In genomic region chr1:9653195-9653782, GRCh38 we compare ENCODE assay signal across 8 cellular contexts. TPM values are rescaled to one million over a fixed set of nuclear protein-coding genes. Genes with fewer than 3 reads are reported as not detected.
DNase-seq lines count a peak whose midpoint lies in the region; ATAC-seq lines count a peak whose summit lies in the region.

No MANE protein-coding gene starts in this region.

- H3K27ac ChIP-seq in BLaER1, result peak overlapping the region; percentile 98

- peaks cover 35% of the 10 kb centered on the region for H3K36me3 Mint-ChIP-seq in activated T-helper 1 cell treated with anti-CD3 and anti-CD28 coated beads, Interleukin-12 subunit alpha, Interleukin-12 subunit beta, Interleukin-2, Interleukin-4 antibody, amounts not matched to agents 30 ng/mL and 10 ng/mL and 1 ng/mL, durations not matched to agents 14 hours and 24 hours and 36 hours (ENCODE audit: low read depth)

- H3K36me3 ChIP-seq in BLaER1, result no peaks in the 10 kb centered on the region

- H3K4me1 ChIP-seq in BLaER1, result peaks cover 75% of the 10 kb centered on the region
- H3K4me1 ChIP-seq in mononuclear cell (ENCODE audit: insufficient read depth, low read length), result peaks cover 78% of the 10 kb centered on the region

- ATAC-seq in HG03565 (IDR thresholded peaks at IDR 0.05; ENCODE audit: unreplicated experiment) (no peak), GM18511 (IDR thresholded peaks at IDR 0.05; ENCODE audit: unreplicated experiment) (no peak)

- intact Hi-C loops in activated T-helper 1 cell treated with anti-CD3 and anti-CD28 coated beads, Interleukin-12 subunit alpha, Interleukin-12 subunit beta, Interleukin-2, Interleukin-4 antibody, amounts not matched to agents 30 ng/mL and 10 ng/mL and 1 ng/mL, durations not matched to agents 14 hours and 24 hours and 36 hours (cut with micrococcal nuclease), result loop anchor here (1.0 to 10.0 kb wide), 5 partner anchors 9 to 418 kb away; partner anchors contain the start of genes CLSTN1, H6PD and SPSB1

- peaks cover 60% of the 10 kb centered on the region for H3K4me1 Mint-ChIP-seq in activated T-helper 1 cell treated with anti-CD3 and anti-CD28 coated beads, Interleukin-12 subunit alpha, Interleukin-12 subunit beta, Interleukin-2, Interleukin-4 antibody, amounts not matched to agents 30 ng/mL and 10 ng/mL and 1 ng/mL, durations not matched to agents 14 hours and 24 hours and 36 hours (ENCODE audit: low read depth)

- peak; percentile 31 for DNase-seq in GM19238 (ENCODE audit: insufficient read length, low spot score)
- DNase-seq in activated T-helper 1 cell treated with anti-CD3 and anti-CD28 coated beads, Interleukin-12 subunit alpha, Interleukin-12 subunit beta, Interleukin-2, Interleukin-4 antibody, amounts not matched to agents 30 ng/mL and 10 ng/mL and 1 ng/mL, durations not matched to agents 14 hours and 24 hours and 36 hours (ENCODE audit: low spot score), result peak; percentile 28
- DNase-seq in NCI-H146 treated with DMSO at 0.1 percent for 48 hours (lab: John Stamatoyannopoulos, UW; ENCODE audit: unreplicated experiment), result no peak
- DNase-seq in NCI-H446 treated with DMSO at 0.1 percent for 48 hours (lab: John Stamatoyannopoulos, UW), result no peak

- H3K4me3 ChIP-seq in BLaER1 (peak overlapping the region; percentile 94), mononuclear cell (ENCODE audit: low read length) (peak overlapping the region; percentile 84)

- H3K27me3 Mint-ChIP-seq in activated T-helper 1 cell treated with anti-CD3 and anti-CD28 coated beads, Interleukin-12 subunit alpha, Interleukin-12 subunit beta, Interleukin-2, Interleukin-4 antibody, amounts not matched to agents 30 ng/mL and 10 ng/mL and 1 ng/mL, durations not matched to agents 14 hours and 24 hours and 36 hours (ENCODE audit: insufficient read depth), result no peaks in the 10 kb centered on the region

- H3K9me3 Mint-ChIP-seq in activated T-helper 1 cell treated with anti-CD3 and anti-CD28 coated beads, Interleukin-12 subunit alpha, Interleukin-12 subunit beta, Interleukin-2, Interleukin-4 antibody, amounts not matched to agents 30 ng/mL and 10 ng/mL and 1 ng/mL, durations not matched to agents 14 hours and 24 hours and 36 hours, result no peaks in the 10 kb centered on the region

- peak overlapping the region; percentile 96 for H3K4me2 ChIP-seq in BLaER1

- peaks cover 33% of the 10 kb centered on the region for H4K20me1 ChIP-seq in BLaER1

- H3K27ac Mint-ChIP-seq in activated T-helper 1 cell treated with anti-CD3 and anti-CD28 coated beads, Interleukin-12 subunit alpha, Interleukin-12 subunit beta, Interleukin-2, Interleukin-4 antibody, amounts not matched to agents 30 ng/mL and 10 ng/mL and 1 ng/mL, durations not matched to agents 14 hours and 24 hours and 36 hours, result peak overlapping the region; percentile 97

- H3K9ac ChIP-seq in BLaER1, result peak overlapping the region; percentile 95

- H3K27me3 ChIP-seq in BLaER1 (no peaks in the 10 kb centered on the region), mononuclear cell (ENCODE audit: insufficient read depth, low read length) (no peaks in the 10 kb centered on the region)

- no peaks in the 10 kb centered on the region for H3K9me3 ChIP-seq in BLaER1
- H3K9me3 ChIP-seq in mononuclear cell (ENCODE audit: low read depth, low read length), result no peaks in the 10 kb centered on the region

- H3K4me3 Mint-ChIP-seq in activated T-helper 1 cell treated with anti-CD3 and anti-CD28 coated beads, Interleukin-12 subunit alpha, Interleukin-12 subunit beta, Interleukin-2, Interleukin-4 antibody, amounts not matched to agents 30 ng/mL and 10 ng/mL and 1 ng/mL, durations not matched to agents 14 hours and 24 hours and 36 hours, result peak overlapping the region; percentile 95

RNA-seq across cellular contexts. Expression of gene PIK3CD, which starts 1.8 kb away (rescaled TPM):
- total RNA-seq in activated T-helper 1 cell treated with anti-CD3 and anti-CD28 coated beads, Interleukin-12 subunit alpha, Interleukin-12 subunit beta, Interleukin-2, Interleukin-4 antibody, amounts not matched to agents 30 ng/mL and 10 ng/mL and 1 ng/mL, durations not matched to agents 14 hours and 24 hours and 36 hours, result 287 and 291 TPM in 2 replicates
- total RNA-seq in mononuclear cell, result 126 TPM

Comparison
In these comparisons a context has a peak if more than half of its experiments do, and no peak if none do; other contexts are left out.
1. DNase-seq: peak in GM19238 (single experiment) and activated T-helper 1 cell treated with anti-CD3 and anti-CD28 coated beads, Interleukin-12 subunit alpha, Interleukin-12 subunit beta, Interleukin-2, Interleukin-4 antibody, amounts not matched to agents 30 ng/mL and 10 ng/mL and 1 ng/mL, durations not matched to agents 14 hours and 24 hours and 36 hours (single experiment); none in NCI-H146 treated with DMSO at 0.1 percent for 48 hours (single experiment) and NCI-H446 treated with DMSO at 0.1 percent for 48 hours (single experiment).